Comparison of ENCODE assay signal across 8 cellular contexts in genomic region chr1:116485071-116485735, GRCh38.
DNase-seq lines count a peak whose midpoint lies in the region; ATAC-seq and TF ChIP-seq lines count a peak whose summit lies in the region.

No MANE protein-coding gene starts in this region.

- no peak overlapping the region for H4K5ac ChIP-seq in H9 (ENCODE audit: insufficient read length, low read depth, low read length)

- H2BK120ac ChIP-seq in H9 (ENCODE audit: low read depth, low read length, poor library complexity, severe bottlenecking), result no peak overlapping the region

- no peaks in the 10 kb centered on the region for H3K36me3 Mint-ChIP-seq in H9 (ENCODE audit: insufficient read depth in 1 of 3, low read depth in 3 of 3)

- H3K4me2 ChIP-seq in H9 (ENCODE audit: insufficient read depth, insufficient read length, low read length) (no peak overlapping the region), parathyroid adenoma (ENCODE audit: low read length) (no peak overlapping the region)

- no peak overlapping the region for H2BK15ac ChIP-seq in H9 (ENCODE audit: low read depth, low read length)

- no CpG with 5 or more reads among the region's 6 CpGs for WGBS in H9 (ENCODE audit: extremely low coverage, insufficient read length, low lambda C conversion rate)
- 36 to 72% methylated on average over 3 to 6 of the region's 6 CpGs for WGBS in upper lobe of left lung, 2 donors

- no peak overlapping the region for H2AK5ac ChIP-seq in H9 (ENCODE audit: insufficient read length, low read length)

- no peak overlapping the region for H4K91ac ChIP-seq in H9 (ENCODE audit: insufficient read length, low read depth, low read length)

- H4K8ac ChIP-seq in H9 (replicated peaks; ENCODE audit: insufficient read length, low read depth, low read length), result peak overlapping the region; percentile 43

- TF ChIP-seq CTCF in H9 (conservative IDR thresholded peaks at IDR 0.05), result peak; percentile 94
- TF ChIP-seq CTCF in parathyroid adenoma (IDR thresholded peaks at IDR 0.05), result peak; percentile 79
- peak; percentile 81 to 94 (median 91) for TF ChIP-seq CTCF in upper lobe of left lung (IDR thresholded peaks at IDR 0.05)

- H3K9me3 Mint-ChIP-seq in H9, result no peaks in the 10 kb centered on the region

- H3K27ac ChIP-seq in H9 (ENCODE audit: insufficient read length, low read depth, low read length) (no peak overlapping the region), SJSA1 (no peak overlapping the region), parathyroid adenoma (no peak overlapping the region), upper lobe of left lung (peak overlapping the region in 1 of 4 donors; percentile 75)

- H3K27ac Mint-ChIP-seq in H9, result no peak overlapping the region

- no peak overlapping the region for H3K14ac ChIP-seq in H9 (ENCODE audit: insufficient read depth, low read length)

- H3K36me3 ChIP-seq in MG63, result no peaks in the 10 kb centered on the region
- no peaks in the 10 kb centered on the region for H3K36me3 ChIP-seq in SJSA1
- no peaks in the 10 kb centered on the region for H3K36me3 ChIP-seq in parathyroid adenoma (ENCODE audit: control insufficient read depth, insufficient read depth, low read length)
- no peaks in the 10 kb centered on the region for H3K36me3 ChIP-seq in upper lobe of left lung

- no peak overlapping the region for H3T11ph ChIP-seq in H9 (ENCODE audit: low read length)

- H3K9me3 ChIP-seq in H9 (ENCODE audit: control insufficient read depth, low read depth, low read length) (no peaks in the 10 kb centered on the region), MG63 (no peaks in the 10 kb centered on the region), SJSA1 (replicated peaks) (no peaks in the 10 kb centered on the region), parathyroid adenoma (ENCODE audit: control insufficient read depth, low read length) (no peaks in the 10 kb centered on the region), upper lobe of left lung (no peaks in the 10 kb centered on the region)

- no peak overlapping the region for H3K23ac ChIP-seq in H9 (ENCODE audit: insufficient read length, low read depth, low read length)

- no peaks in the 10 kb centered on the region for H3K23me2 ChIP-seq in H9 (ENCODE audit: insufficient read length, low read depth, low read length, poor library complexity, severe bottlenecking)

- no peak overlapping the region for H3K4me3 ChIP-seq in MG63
- no peak overlapping the region for H3K4me3 ChIP-seq in SJSA1
- H3K4me3 ChIP-seq in parathyroid adenoma (ENCODE audit: low read depth, low read length), result no peak overlapping the region
- no peak overlapping the region for H3K4me3 ChIP-seq in upper lobe of left lung

- no peak for TF ChIP-seq EP300 in upper lobe of left lung (IDR thresholded peaks at IDR 0.05)

- no peak overlapping the region for H3K4me3 Mint-ChIP-seq in H9

- no peak for TF ChIP-seq POLR2A in upper lobe of left lung (IDR thresholded peaks at IDR 0.05)

- H3K4ac ChIP-seq in H9 (ENCODE audit: low read depth, low read length), result no peak overlapping the region

- no peak overlapping the region for H2BK12ac ChIP-seq in H9 (ENCODE audit: insufficient read length, low read depth, low read length)

- ATAC-seq in upper lobe of left lung (ENCODE audit: low FRiP score in 2 of 2), result peak; percentile 84 to 91

- H3K79me1 ChIP-seq in H9 (ENCODE audit: insufficient read depth, low read depth, low read length, poor library complexity, severe bottlenecking), result no peaks in the 10 kb centered on the region

- H3K18ac ChIP-seq in H9 (ENCODE audit: insufficient read length, low read depth, low read length), result peak overlapping the region; percentile 65

- in situ Hi-C loops in G401 (cut with HindIII; ENCODE audit: low sequenced_read_pairs), result no loop called here

- H3K79me2 ChIP-seq in H9 (ENCODE audit: insufficient read depth, low read length), result no peaks in the 10 kb centered on the region
- H3K79me2 ChIP-seq in parathyroid adenoma, result no peaks in the 10 kb centered on the region

- H3K4me1 ChIP-seq in H9 (ENCODE audit: insufficient read depth, low read length) (no peaks in the 10 kb centered on the region), SJSA1 (replicated peaks) (no peaks in the 10 kb centered on the region), parathyroid adenoma (peaks cover 6% of the 10 kb centered on the region), upper lobe of left lung (peaks cover 17 to 27% (median 20%) of the 10 kb centered on the region in 4 donors)

- peaks cover 13 to 17% of the 10 kb centered on the region in 2 experiments for H3K4me1 Mint-ChIP-seq in H9

- no peaks in the 10 kb centered on the region for H4K20me1 ChIP-seq in H9 (ENCODE audit: control insufficient read depth, insufficient read depth, insufficient read length)

- H3K56ac ChIP-seq in H9 (ENCODE audit: insufficient read length, low read depth, low read length), result no peak overlapping the region

- H2BK20ac ChIP-seq in H9 (ENCODE audit: low read depth, low read length, poor library complexity, severe bottlenecking), result no peak overlapping the region

- H3K27me3 Mint-ChIP-seq in H9 (ENCODE audit: low read depth), result peaks cover 2% of the 10 kb centered on the region; the same call in 1 of the 2 replicates

- H2BK5ac ChIP-seq in H9 (ENCODE audit: insufficient read length, low read length), result no peak overlapping the region

- peak; percentile 86 for DNase-seq in G401 (ENCODE audit: low spot score)
- DNase-seq in H9, result peak; percentile 89
- peak; percentile 76 for DNase-seq in MG63
- DNase-seq in SJSA1 (ENCODE audit: low read depth in 1 of 2, low spot score in 2 of 2), result peak; percentile 74 to 87
- peak; percentile 74 to 92 (median 88) for DNase-seq in activated naive CD4-positive, alpha-beta T cell (lab: John Stamatoyannopoulos, UW)
- peak; percentile 80 for DNase-seq in glomerular visceral epithelial cell (ENCODE audit: extremely low spot score)
- DNase-seq in upper lobe of left lung, result peak in 1 of 2 donors; percentile 86

- H2AFZ ChIP-seq in H9 (ENCODE audit: low read length), result no peak overlapping the region
- peak overlapping the region; percentile 33 for H2AFZ ChIP-seq in parathyroid adenoma

- H3K9ac ChIP-seq in H9 (ENCODE audit: extremely low read depth, insufficient read length, low read length) (no peak overlapping the region), parathyroid adenoma (no peak overlapping the region)

- H3K27me3 ChIP-seq in H9 (ENCODE audit: insufficient read depth, low read length) (no peaks in the 10 kb centered on the region), MG63 (no peaks in the 10 kb centered on the region), SJSA1 (replicated peaks) (0 out of 2 replicates have a peak, but pooled peaks cover 2% of the 10 kb centered on the region), parathyroid adenoma (ENCODE audit: control insufficient read depth, insufficient read depth, low read length) (no peaks in the 10 kb centered on the region), upper lobe of left lung (no peaks in the 10 kb centered on the region)
